Comparison of ENCODE assay signal across 19 cellular contexts in genomic region chr12:62606654-62607053, GRCh38.
DNase-seq lines count a peak whose midpoint lies in the region; ATAC-seq, FAIRE-seq and TF ChIP-seq lines count a peak whose summit lies in the region.
"Had no signal": no experiment of that assay in that cellular context is flagged by ENCODE, and none has a peak within 500 bp of the region (broad histone marks: within the 10 kb centered on the region; RNA-seq: fewer than 3 reads in every experiment).

No MANE protein-coding gene starts in this region.

- TF ChIP-seq EP300 in A549 (IDR thresholded peaks at IDR 0.05): no peak

- H3K36me3 ChIP-seq in GM23338 (ENCODE audit: insufficient read depth) (no peaks in the 10 kb centered on the region), Peyer's patch (no peaks in the 10 kb centered on the region)
- H3K36me3 ChIP-seq: lower lobe of right lung, prostate gland, stomach had no signal

- H3K4me3 Mint-ChIP-seq in GM23338 (no peak overlapping the region), mesothelial cell of epicardium (peak overlapping the region; percentile 78)
- peak overlapping the region; percentile 96 for H3K4me3 Mint-ChIP-seq in activated T-helper 17 cell treated with anti-CD3 and anti-CD28 coated beads, Interleukin-2, amount 50 U/mL, for 72 hours
- no peak overlapping the region for H3K4me3 Mint-ChIP-seq in activated CD8-positive, alpha-beta T cell treated with anti-CD3 and anti-CD28 coated beads, Interleukin-2, amount 10 ng/mL, durations not matched to agents 7 days and 5 days

- peaks cover 48% of the 10 kb centered on the region for H3K4me1 ChIP-seq in A549
- peaks cover 12% of the 10 kb centered on the region for H3K4me1 ChIP-seq in GM23338 (ENCODE audit: insufficient read depth)
- peaks cover 0 to 13% (median 2%) of the 10 kb centered on the region in 4 donors for H3K4me1 ChIP-seq in Peyer's patch
- H3K4me1 ChIP-seq: prostate gland had no signal

- no peak for TF ChIP-seq RAD21 in A549 (conservative IDR thresholded peaks at IDR 0.05 in 1 of 2, IDR thresholded peaks at IDR 0.05 in 1 of 2)

- DNase-seq in A549 (ENCODE audit: low read depth in 1 of 2, low spot score in 1 of 2) (peak in 1 of 2 experiments; percentile 54), GM23338 (ENCODE audit: low spot score) (no peak), mesothelial cell of epicardium (ENCODE audit: low spot score in 2 of 2, unreplicated experiment in 2 of 2) (no peak), coronary artery (ENCODE audit: low spot score) (no peak), Peyer's patch (no peak)
- no peak for DNase-seq in activated CD8-positive, alpha-beta T cell treated with anti-CD3 and anti-CD28 coated beads, Interleukin-2, amount 10 ng/mL, durations not matched to agents 7 days and 5 days
- DNase-seq: effector memory CD4-positive, alpha-beta T cell; lower lobe of right lung; NCI-H526 treated with DMSO at 0.1 percent for 48 hours; SHP77; small intestine; stimulated activated CD4-positive, alpha-beta T cell treated with anti-CD3 and anti-CD28 coated beads, Interleukin-2, amount 100 ng/mL, for 48 hours; stomach; T-helper 1 cell had no signal

- H3K9me3 ChIP-seq in A549 (no peaks in the 10 kb centered on the region), Peyer's patch (no peaks in the 10 kb centered on the region)
- H3K9me3 ChIP-seq: lower lobe of right lung, prostate gland, stomach had no signal

- CTCF ChIA-PET in A549 (lab: Yijun Ruan, JAX): interaction anchor here (1.1 to 3.1 kb wide), 10 partner anchors 10 to 192 kb away, joined by 3 to 25 read pairs (median 5); no protein-coding TSS in a partner anchor
- CTCF ChIA-PET in activated CD8-positive, alpha-beta T cell treated with anti-CD3 and anti-CD28 coated beads, Interleukin-2, amount 10 ng/mL, durations not matched to agents 7 days and 5 days (lab: Charles Lee): interaction anchor here (0.7 to 2.0 kb wide), 7 partner anchors 25 to 195 kb away, joined by 3 to 9 read pairs (median 4); no protein-coding TSS in a partner anchor

- H3K36me3 Mint-ChIP-seq in GM23338 (ENCODE audit: low read depth): no peaks in the 10 kb centered on the region; the same call in 2 of the 3 replicates
- H3K36me3 Mint-ChIP-seq in activated T-helper 17 cell treated with anti-CD3 and anti-CD28 coated beads, Interleukin-2, amount 50 U/mL, for 72 hours (ENCODE audit: low read depth): peaks cover 21% of the 10 kb centered on the region
- H3K36me3 Mint-ChIP-seq in mesothelial cell of epicardium: no peaks in the 10 kb centered on the region
- H3K36me3 Mint-ChIP-seq in activated CD8-positive, alpha-beta T cell treated with anti-CD3 and anti-CD28 coated beads, Interleukin-2, amount 10 ng/mL, durations not matched to agents 7 days and 5 days (ENCODE audit: low read depth): peaks cover 27% of the 10 kb centered on the region

- ATAC-seq in A549 (peak in 1 of 2 experiments; percentile 0; a peak in 1 of 6 replicates), GM23338 (no peak), GM21423 (IDR thresholded peaks at IDR 0.05; ENCODE audit: unreplicated experiment) (no peak)
- no peak for ATAC-seq in activated T-helper 17 cell treated with anti-CD3 and anti-CD28 coated beads, Interleukin-2, amount 50 U/mL, for 72 hours (replicated peaks)
- ATAC-seq in activated CD8-positive, alpha-beta T cell treated with anti-CD3 and anti-CD28 coated beads, Interleukin-2, amount 10 ng/mL, durations not matched to agents 7 days and 5 days: no peak
- ATAC-seq: lower lobe of right lung had no signal

- H3K4me3 ChIP-seq in A549: peak overlapping the region; percentile 65; the same call in 1 of the 3 replicates
- no peak overlapping the region for H3K4me3 ChIP-seq in GM23338
- no peak overlapping the region for H3K4me3 ChIP-seq in coronary artery
- H3K4me3 ChIP-seq in Peyer's patch: no peak overlapping the region
- H3K4me3 ChIP-seq: lower lobe of right lung, prostate gland, stomach had no signal

- no peaks in the 10 kb centered on the region for H3F3A ChIP-seq in GM23338 (replicated peaks; ENCODE audit: low read depth)

- H3K27ac ChIP-seq in A549: peak overlapping the region; percentile 98
- H3K27ac ChIP-seq in GM23338 (ENCODE audit: low read depth): no peak overlapping the region
- H3K27ac ChIP-seq in coronary artery: no peak overlapping the region
- H3K27ac ChIP-seq in Peyer's patch: no peak overlapping the region
- H3K27ac ChIP-seq: lower lobe of right lung, prostate gland, stomach, VCaP had no signal

- FAIRE-seq in A549 (lab: Jason Lieb, UNC): no peak
- FAIRE-seq: small intestine had no signal

- H3K4me2 ChIP-seq in A549 (peak overlapping the region; percentile 84), GM23338 (peak overlapping the region; percentile 14; the same call in 1 of the 2 replicates)

- H3K9me3 Mint-ChIP-seq in GM23338: no peaks in the 10 kb centered on the region
- no peaks in the 10 kb centered on the region for H3K9me3 Mint-ChIP-seq in activated T-helper 17 cell treated with anti-CD3 and anti-CD28 coated beads, Interleukin-2, amount 50 U/mL, for 72 hours
- no peaks in the 10 kb centered on the region for H3K9me3 Mint-ChIP-seq in mesothelial cell of epicardium
- H3K9me3 Mint-ChIP-seq in activated CD8-positive, alpha-beta T cell treated with anti-CD3 and anti-CD28 coated beads, Interleukin-2, amount 10 ng/mL, durations not matched to agents 7 days and 5 days (ENCODE audit: insufficient read depth): no peaks in the 10 kb centered on the region
- H3K9me3 Mint-ChIP-seq: CD4-positive, alpha-beta memory T cell had no signal

- POLR2A ChIA-PET in A549 (lab: Yijun Ruan, JAX): interaction anchor here (0.6 to 3.0 kb wide), 9 partner anchors 9 to 188 kb away, joined by 3 to 26 read pairs (median 6); no protein-coding TSS in a partner anchor
- POLR2A ChIA-PET in activated CD8-positive, alpha-beta T cell treated with anti-CD3 and anti-CD28 coated beads, Interleukin-2, amount 10 ng/mL, durations not matched to agents 7 days and 5 days (lab: Charles Lee): no interaction called here

- peak; percentile 24; the same call in 1 of the 2 replicates for TF ChIP-seq POLR2A in A549 (IDR thresholded peaks at IDR 0.05; ENCODE audit: low read length)
- TF ChIP-seq POLR2A in Peyer's patch (IDR thresholded peaks at IDR 0.05): no peak

- H3K79me2 ChIP-seq in GM23338 (replicated peaks; ENCODE audit: insufficient read depth): peaks cover 65% of the 10 kb centered on the region

- no peaks in the 10 kb centered on the region; the same call in 1 of the 2 replicates for H4K20me1 ChIP-seq in GM23338 (replicated peaks; ENCODE audit: insufficient read depth)

- TF ChIP-seq CTCF in A549 (IDR thresholded peaks at IDR 0.05): no peak
- TF ChIP-seq CTCF in GM23338 (conservative IDR thresholded peaks at IDR 0.05; ENCODE audit: low read depth in 2 of 2): no peak
- TF ChIP-seq CTCF in mesothelial cell of epicardium (IDR thresholded peaks at IDR 0.05; ENCODE audit: unreplicated experiment): no peak
- no peak for TF ChIP-seq CTCF in coronary artery (IDR thresholded peaks at IDR 0.05)
- no peak for TF ChIP-seq CTCF in Peyer's patch (IDR thresholded peaks at IDR 0.05)

- H3K4me1 Mint-ChIP-seq in GM23338: peaks cover 34% of the 10 kb centered on the region; the same call in 2 of the 3 replicates
- peaks cover 17% of the 10 kb centered on the region for H3K4me1 Mint-ChIP-seq in activated T-helper 17 cell treated with anti-CD3 and anti-CD28 coated beads, Interleukin-2, amount 50 U/mL, for 72 hours
- peaks cover 43% of the 10 kb centered on the region for H3K4me1 Mint-ChIP-seq in mesothelial cell of epicardium
- peaks cover 31% of the 10 kb centered on the region for H3K4me1 Mint-ChIP-seq in activated CD8-positive, alpha-beta T cell treated with anti-CD3 and anti-CD28 coated beads, Interleukin-2, amount 10 ng/mL, durations not matched to agents 7 days and 5 days (ENCODE audit: low read depth)

- no peak overlapping the region for H3K27ac Mint-ChIP-seq in GM23338
- no peak overlapping the region for H3K27ac Mint-ChIP-seq in activated T-helper 17 cell treated with anti-CD3 and anti-CD28 coated beads, Interleukin-2, amount 50 U/mL, for 72 hours
- peak overlapping the region; percentile 50 for H3K27ac Mint-ChIP-seq in mesothelial cell of epicardium
- H3K27ac Mint-ChIP-seq in activated CD8-positive, alpha-beta T cell treated with anti-CD3 and anti-CD28 coated beads, Interleukin-2, amount 10 ng/mL, durations not matched to agents 7 days and 5 days: no peak overlapping the region

- WGBS in A549 (ENCODE audit: missing lambda C conversion rate): 91% methylated on average over 1 of the region's 1 CpG

- H3K9me2 ChIP-seq in GM23338 (ENCODE audit: insufficient read depth): no peaks in the 10 kb centered on the region

- no peak overlapping the region for H2AFZ ChIP-seq in GM23338

- H3K27me3 ChIP-seq in GM23338 (ENCODE audit: insufficient read depth) (no peaks in the 10 kb centered on the region), Peyer's patch (no peaks in the 10 kb centered on the region)
- H3K27me3 ChIP-seq: stomach had no signal

- H3K27me3 Mint-ChIP-seq in GM23338 (ENCODE audit: insufficient read depth, low read depth, poor library complexity) (peaks cover 15% of the 10 kb centered on the region), mesothelial cell of epicardium (ENCODE audit: low read depth) (no peaks in the 10 kb centered on the region)
- no peaks in the 10 kb centered on the region for H3K27me3 Mint-ChIP-seq in activated T-helper 17 cell treated with anti-CD3 and anti-CD28 coated beads, Interleukin-2, amount 50 U/mL, for 72 hours
- no peaks in the 10 kb centered on the region for H3K27me3 Mint-ChIP-seq in activated CD8-positive, alpha-beta T cell treated with anti-CD3 and anti-CD28 coated beads, Interleukin-2, amount 10 ng/mL, durations not matched to agents 7 days and 5 days (ENCODE audit: low read depth)
- H3K27me3 Mint-ChIP-seq: CD4-positive, alpha-beta memory T cell had no signal

TF ChIP-seq in A549, 52 proteins besides CTCF, POLR2A, EP300 and RAD21 (continues in another document):
- TF ChIP-seq CEBPB (IDR thresholded peaks at IDR 0.05) (peak in 1 of 2 experiments; percentile 23; a peak in 1 of 4 replicates), POLR2AphosphoS2 (conservative IDR thresholded peaks at IDR 0.05; ENCODE audit: low read length) (peak; percentile 63; the same call in 1 of the 2 replicates), GATA3 (IDR thresholded peaks at IDR 0.05; ENCODE audit: borderline replicate concordance) (peak; percentile 25; the same call in 1 of the 2 replicates), HOXA7 (CRISPR knock-in tag; IDR thresholded peaks at IDR 0.05) (0 out of 2 replicates have a peak, but pooled peaks have one; percentile 17)

TF ChIP-seq in GM23338, 12 proteins besides CTCF, POLR2A, EP300 and RAD21 (continues in another document):
- no peak for TF ChIP-seq ZNF114 (CRISPR knock-in tag; IDR thresholded peaks at IDR 0.05)

Comparison
In these comparisons a context has a peak if more than half of its experiments do, and no peak if none do; other contexts are left out.
1. H3K27ac ChIP-seq: peak in A549 (2 of 2); none in GM23338 (single experiment), coronary artery (0 of 2) and Peyer's patch (0 of 4).
2. H3K4me3 Mint-ChIP-seq: peak in activated T-helper 17 cell treated with anti-CD3 and anti-CD28 coated beads, Interleukin-2, amount 50 U/mL, for 72 hours (single experiment) and mesothelial cell of epicardium (single experiment); none in GM23338 (single experiment) and activated CD8-positive, alpha-beta T cell treated with anti-CD3 and anti-CD28 coated beads, Interleukin-2, amount 10 ng/mL, durations not matched to agents 7 days and 5 days (single experiment).